9 cellular contexts compared by ENCODE assay signal in genomic region chr1:208654241-208654640, GRCh38.
DNase-seq lines count a peak whose midpoint lies in the region; ATAC-seq and TF ChIP-seq lines count a peak whose summit lies in the region.
"Had no signal": no experiment of that assay in that cellular context is flagged by ENCODE, and none has a peak within 500 bp of the region (broad histone marks: within the 10 kb centered on the region; RNA-seq: fewer than 3 reads in every experiment).

No MANE protein-coding gene starts in this region.

- DNase-seq in NCI-H2171 treated with DMSO at 0.1 percent for 48 hours (lab: John Stamatoyannopoulos, UW) (peak; percentile 29), NCI-H2171 (lab: John Stamatoyannopoulos, UW) (no peak), NCI-H1694 treated with DMSO at 0.1 percent for 48 hours (lab: John Stamatoyannopoulos, UW) (peak; percentile 15), choroid plexus epithelial cell (ENCODE audit: low read depth) (peak; percentile 41), renal cortical epithelial cell (ENCODE audit: low read depth) (peak; percentile 15), midbrain (lab: John Stamatoyannopoulos, UW) (no peak)
- DNase-seq: stimulated activated CD4-positive, alpha-beta T cell treated with anti-CD3 and anti-CD28 coated beads, Interleukin-2, amount 100 ng/mL, for 48 hours had no signal

- TF ChIP-seq CTCF in choroid plexus epithelial cell (conservative IDR thresholded peaks at IDR 0.05; ENCODE audit: low read depth, low read length), result peak; percentile 56

- no peak overlapping the region for H3K4me3 ChIP-seq in choroid plexus epithelial cell (ENCODE audit: low read depth, low read length)

- ATAC-seq in GM21576 (IDR thresholded peaks at IDR 0.05; ENCODE audit: unreplicated experiment) (no peak), HG02973 (IDR thresholded peaks at IDR 0.05; ENCODE audit: unreplicated experiment) (no peak)

Comparison
In these comparisons a context has a peak if more than half of its experiments do, and no peak if none do; other contexts are left out.
1. DNase-seq: peak in NCI-H2171 treated with DMSO at 0.1 percent for 48 hours (single experiment), NCI-H1694 treated with DMSO at 0.1 percent for 48 hours (single experiment), choroid plexus epithelial cell (single experiment) and renal cortical epithelial cell (single experiment); none in NCI-H2171 (single experiment) and midbrain (single experiment).